Comparison of ENCODE assay signal across 1 cellular context in the genomic region with DNA sequence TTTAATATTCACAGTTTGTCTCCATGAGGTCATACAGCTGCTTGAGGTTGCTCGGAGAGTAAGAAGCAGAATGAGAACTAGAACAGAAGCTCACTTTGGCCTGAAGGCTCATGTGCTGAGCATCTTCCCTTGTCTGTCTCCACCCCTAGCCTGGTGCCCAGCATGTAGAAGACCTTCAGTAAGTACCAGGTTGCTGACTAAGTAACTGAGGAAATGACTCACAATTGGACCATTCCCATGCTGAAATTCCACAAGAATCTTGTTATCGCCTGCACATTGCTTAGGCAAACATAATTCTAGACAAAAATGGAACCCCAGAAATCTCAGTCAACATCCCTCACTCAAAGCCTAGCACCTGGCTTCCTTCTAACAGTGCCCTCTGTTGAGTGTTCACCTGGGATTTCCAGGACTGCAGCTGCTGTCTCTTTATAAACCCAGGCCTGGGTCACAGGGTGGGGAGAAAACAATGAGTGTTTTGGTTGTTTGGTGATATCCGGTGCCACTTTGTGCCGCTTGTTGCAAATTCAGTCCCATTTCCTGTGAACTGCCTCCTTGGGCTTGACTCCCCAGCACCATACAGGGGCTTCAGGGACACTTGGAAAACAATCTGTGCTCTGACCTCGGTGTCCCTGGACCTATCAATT.
TF ChIP-seq lines count a peak whose summit lies in the region.

No MANE protein-coding gene starts in this region.

TF ChIP-seq in SK-N-SH, 30 proteins besides CTCF, POLR2A, EP300 and RAD21 (continued from another document):
- no peak for TF ChIP-seq FOXJ3 (CRISPR knock-in tag; IDR thresholded peaks at IDR 0.05)
